ENCODE assay signal across 18 cellular contexts in the genomic region with DNA sequence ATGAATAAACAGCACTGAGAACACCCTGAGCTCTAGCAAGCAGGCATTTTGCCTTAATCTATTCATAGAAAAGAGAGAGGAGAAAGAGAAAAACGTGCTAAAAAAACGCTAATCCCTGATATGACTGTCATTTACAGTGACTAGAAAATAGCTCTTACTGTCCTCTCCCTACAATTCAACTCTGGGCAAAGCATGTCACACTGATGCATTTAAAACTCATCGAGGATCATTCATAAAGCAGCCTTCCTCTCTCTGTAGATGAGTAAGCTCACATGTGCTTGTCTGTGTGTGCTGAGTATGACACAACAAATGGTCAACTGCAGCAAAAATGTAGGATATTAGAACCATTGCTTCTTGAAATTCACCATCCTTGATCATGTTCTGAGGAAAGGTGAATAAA.
DNase-seq lines count a peak whose midpoint lies in the region; ATAC-seq and TF ChIP-seq lines count a peak whose summit lies in the region.
"Had no signal": no experiment of that assay in that cellular context is flagged by ENCODE, and none has a peak within 500 bp of the region (broad histone marks: within the 10 kb centered on the region; RNA-seq: fewer than 3 reads in every experiment).

No MANE protein-coding gene starts in this region.

- POLR2A ChIA-PET in activated CD4-positive, alpha-beta T cell treated with anti-CD3 and anti-CD28 coated beads, Interleukin-2, amount 10 ng/mL, durations not matched to agents 7 days and 5 days (lab: Charles Lee), result no interaction called here
- POLR2A ChIA-PET in activated CD4-positive, alpha-beta memory T cell treated with anti-CD3 and anti-CD28 coated beads for 36 hours (lab: Charles Lee), result no interaction called here

- no peak for ATAC-seq in HG02763 (IDR thresholded peaks at IDR 0.05; ENCODE audit: unreplicated experiment)
- ATAC-seq: Right ventricle myocardium inferior had no signal

- intact Hi-C loops in activated CD4-positive, alpha-beta memory T cell treated with anti-CD3 and anti-CD28 coated beads for 36 hours (cut with micrococcal nuclease), result no loop called here

- peaks cover 14% of the 10 kb centered on the region for H3K27me3 Mint-ChIP-seq in activated CD4-positive, alpha-beta T cell treated with anti-CD3 and anti-CD28 coated beads, Interleukin-2, amount 10 ng/mL, durations not matched to agents 7 days and 5 days
- H3K27me3 Mint-ChIP-seq in activated CD4-positive, alpha-beta memory T cell treated with anti-CD3 and anti-CD28 coated beads for 36 hours, result peaks cover 5% of the 10 kb centered on the region
- H3K27me3 Mint-ChIP-seq: IgD-negative memory B cell had no signal

- H3K27ac Mint-ChIP-seq in activated CD4-positive, alpha-beta T cell treated with anti-CD3 and anti-CD28 coated beads, Interleukin-2, amount 10 ng/mL, durations not matched to agents 7 days and 5 days, result no peak overlapping the region
- no peak overlapping the region for H3K27ac Mint-ChIP-seq in activated CD4-positive, alpha-beta memory T cell treated with anti-CD3 and anti-CD28 coated beads for 36 hours
- H3K27ac Mint-ChIP-seq: CD4-positive, alpha-beta T cell; IgD-negative memory B cell had no signal

- no peak overlapping the region for H3K4me3 Mint-ChIP-seq in activated CD4-positive, alpha-beta T cell treated with anti-CD3 and anti-CD28 coated beads, Interleukin-2, amount 10 ng/mL, durations not matched to agents 7 days and 5 days
- H3K4me3 Mint-ChIP-seq in activated CD4-positive, alpha-beta memory T cell treated with anti-CD3 and anti-CD28 coated beads for 36 hours, result no peak overlapping the region
- H3K4me3 Mint-ChIP-seq: CD4-positive, alpha-beta T cell; IgD-negative memory B cell had no signal

- no peaks in the 10 kb centered on the region for H3K4me1 Mint-ChIP-seq in activated CD4-positive, alpha-beta T cell treated with anti-CD3 and anti-CD28 coated beads, Interleukin-2, amount 10 ng/mL, durations not matched to agents 7 days and 5 days
- H3K4me1 Mint-ChIP-seq in activated CD4-positive, alpha-beta memory T cell treated with anti-CD3 and anti-CD28 coated beads for 36 hours (ENCODE audit: low read depth), result no peaks in the 10 kb centered on the region
- H3K4me1 Mint-ChIP-seq: IgD-negative memory B cell had no signal

- CTCF ChIA-PET in activated CD4-positive, alpha-beta T cell treated with anti-CD3 and anti-CD28 coated beads, Interleukin-2, amount 10 ng/mL, durations not matched to agents 7 days and 5 days (lab: Charles Lee), result interaction anchor here (1.1 to 1.5 kb wide), 2 partner anchors 50 to 83 kb away, joined by 3 read pairs; no protein-coding TSS in a partner anchor
- CTCF ChIA-PET in activated CD4-positive, alpha-beta memory T cell treated with anti-CD3 and anti-CD28 coated beads for 36 hours (lab: Charles Lee), result interaction anchor here (0.7 kb wide), 1 partner anchor 72 kb away, joined by 3 read pairs; no protein-coding TSS in a partner anchor

- TF ChIP-seq CTCF in foreskin fibroblast (IDR thresholded peaks at IDR 0.05; ENCODE audit: low read depth, low read length), result no peak

- DNase-seq in ELR (ENCODE audit: low read depth) (peak; percentile 51), RKO (ENCODE audit: low spot score) (peak; percentile 92), foreskin fibroblast (peak; percentile 11 to 54), stromal cell of bone marrow (ENCODE audit: low read depth) (peak; percentile 6)
- no peak for DNase-seq in activated CD4-positive, alpha-beta T cell treated with anti-CD3 and anti-CD28 coated beads, Interleukin-2, amount 10 ng/mL, durations not matched to agents 7 days and 5 days
- no peak for DNase-seq in activated CD4-positive, alpha-beta memory T cell treated with anti-CD3 and anti-CD28 coated beads for 36 hours
- DNase-seq: BE2C; CD4-positive, alpha-beta T cell; EL; NCI-H1105 treated with DMSO at 0.1 percent for 48 hours; NCI-H1694 treated with DMSO at 0.1 percent for 48 hours; NCI-H2107; NCI-H2227 treated with DMSO at 0.1 percent for 48 hours; NCI-H524; SK-N-SH had no signal

- no peaks in the 10 kb centered on the region for H3K36me3 Mint-ChIP-seq in activated CD4-positive, alpha-beta T cell treated with anti-CD3 and anti-CD28 coated beads, Interleukin-2, amount 10 ng/mL, durations not matched to agents 7 days and 5 days (ENCODE audit: low read depth)
- H3K36me3 Mint-ChIP-seq in activated CD4-positive, alpha-beta memory T cell treated with anti-CD3 and anti-CD28 coated beads for 36 hours, result no peaks in the 10 kb centered on the region
- H3K36me3 Mint-ChIP-seq: IgD-negative memory B cell had no signal

- H3K9me3 Mint-ChIP-seq in activated CD4-positive, alpha-beta T cell treated with anti-CD3 and anti-CD28 coated beads, Interleukin-2, amount 10 ng/mL, durations not matched to agents 7 days and 5 days, result no peaks in the 10 kb centered on the region
- H3K9me3 Mint-ChIP-seq in activated CD4-positive, alpha-beta memory T cell treated with anti-CD3 and anti-CD28 coated beads for 36 hours, result no peaks in the 10 kb centered on the region
- H3K9me3 Mint-ChIP-seq: CD4-positive, alpha-beta T cell; IgD-negative memory B cell had no signal

- H3K4me3 ChIP-seq in foreskin fibroblast (ENCODE audit: low read depth in 1 of 2, low read length in 2 of 2), result no peak overlapping the region

Comparison
In these comparisons a context has a peak if more than half of its experiments do, and no peak if none do; other contexts are left out.
1. DNase-seq: peak in ELR (single experiment), RKO (single experiment), foreskin fibroblast (2 of 2) and stromal cell of bone marrow (single experiment); none in activated CD4-positive, alpha-beta T cell treated with anti-CD3 and anti-CD28 coated beads, Interleukin-2, amount 10 ng/mL, durations not matched to agents 7 days and 5 days (single experiment) and activated CD4-positive, alpha-beta memory T cell treated with anti-CD3 and anti-CD28 coated beads for 36 hours (single experiment).